In the genomic region with DNA sequence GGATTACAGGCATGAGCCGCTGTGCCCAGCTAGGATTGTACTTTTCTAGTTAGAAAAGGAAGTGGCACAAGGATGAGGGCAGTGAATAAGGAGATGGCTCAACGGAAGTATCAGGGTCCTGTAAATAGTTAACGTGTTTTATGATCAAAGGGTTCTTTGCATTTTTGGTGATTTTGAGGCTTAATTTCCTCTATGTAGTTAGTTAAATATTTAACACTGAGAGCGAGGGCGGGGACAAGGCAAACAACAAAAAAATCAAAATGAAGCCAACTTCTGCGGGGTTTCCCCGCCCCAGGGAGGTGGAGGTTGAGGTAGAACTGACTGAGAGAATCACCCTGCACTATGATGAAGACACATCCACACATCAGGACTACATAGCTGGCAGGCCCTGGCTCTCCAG, we compare ENCODE assay signal across 7 cellular contexts. TPM values are rescaled to one million over a fixed set of nuclear protein-coding genes. Genes with fewer than 3 reads are reported as not detected.
DNase-seq lines count a peak whose midpoint lies in the region; ATAC-seq, FAIRE-seq and TF ChIP-seq lines count a peak whose summit lies in the region.
"Not testable (repeated sequence)": the region's sequence is repeated elsewhere in the genome, so short reads cannot be mapped to it uniquely, and the experiment has no call there.

No MANE protein-coding gene starts in this region.

- H3K9me3 Mint-ChIP-seq in T-helper 1 cell treated with Interleukin-12 subunit alpha and Interleukin-12 subunit beta and Interleukin-4 antibody, amounts not matched to agents 30 μg/mL and 1 μg/mL, for 36 hours: not testable (repeated sequence)

- H3K36me3 ChIP-seq in adipocyte (ENCODE audit: control insufficient read depth, insufficient read depth, low read length, severe bottlenecking) (peaks cover 15% of the 10 kb centered on the region), esophagus squamous epithelium (peaks cover 0 to 81% (median 0%) of the 10 kb centered on the region in 3 donors), lower lobe of right lung (peaks cover 25% of the 10 kb centered on the region)
- H3K36me3 ChIP-seq in keratinocyte (ENCODE audit: control insufficient read depth in 2 of 2, extremely low read depth in 1 of 2, insufficient read depth in 2 of 2, low read length in 2 of 2): not testable (repeated sequence)

- peak; percentile 42 to 61 for ATAC-seq in lower lobe of right lung
- ATAC-seq in sciatic nerve: not testable (repeated sequence)

- dilution Hi-C loops in keratinocyte (cut with MboI; ENCODE audit: extremely low pct_ligation_motif_present, low sequenced_read_pairs): not testable (repeated sequence)

- not testable (repeated sequence) for H2AFZ ChIP-seq in keratinocyte (ENCODE audit: control insufficient read depth, low read length)

- not testable (repeated sequence) for H3K27me3 Mint-ChIP-seq in T-helper 1 cell treated with Interleukin-12 subunit alpha and Interleukin-12 subunit beta and Interleukin-4 antibody, amounts not matched to agents 30 μg/mL and 1 μg/mL, for 36 hours (ENCODE audit: low read depth)

- 78 to 79% methylated on average over 6 to 7 of the region's 7 CpGs for WGBS in esophagus squamous epithelium, 2 donors

- H3K4me3 Mint-ChIP-seq in T-helper 1 cell treated with Interleukin-12 subunit alpha and Interleukin-12 subunit beta and Interleukin-4 antibody, amounts not matched to agents 30 μg/mL and 1 μg/mL, for 36 hours: not testable (repeated sequence)

- not testable (repeated sequence) for H3K4me3 ChIP-seq in adipocyte (ENCODE audit: low read length); esophagus squamous epithelium; keratinocyte (ENCODE audit: control insufficient read depth in 2 of 3, extremely low read depth in 1 of 3, insufficient read depth in 2 of 3, low read depth in 1 of 3, low read length in 3 of 3); lower lobe of right lung

- not testable (repeated sequence) for H3K4me2 ChIP-seq in keratinocyte (ENCODE audit: control insufficient read depth, extremely low read depth, insufficient read depth, low read depth, low read length)

- H3K9ac ChIP-seq in adipocyte (ENCODE audit: low read length): peak overlapping the region; percentile 63
- not testable (repeated sequence) for H3K9ac ChIP-seq in keratinocyte (ENCODE audit: control insufficient read depth, extremely low read depth, insufficient read depth, low read length)

- not testable (repeated sequence) for H3K9me3 ChIP-seq in adipocyte (ENCODE audit: control insufficient read depth, low read length); esophagus squamous epithelium; keratinocyte (ENCODE audit: control insufficient read depth, low read depth, low read length); lower lobe of right lung

- in situ Hi-C loops in Caki2 (cut with HindIII; ENCODE audit: low pct_unique_long_range_greater_than_20kb, low sequenced_read_pairs): not testable (repeated sequence)

- H3K27ac ChIP-seq in esophagus squamous epithelium (peak overlapping the region in 3 of 4 donors; percentile 51 to 77 (median 70)), keratinocyte (ENCODE audit: control insufficient read depth, insufficient read depth, low read length) (peak overlapping the region; percentile 81), lower lobe of right lung (peak overlapping the region; percentile 78)

- not testable (repeated sequence) for H3K27me3 ChIP-seq in adipocyte (replicated peaks; ENCODE audit: control insufficient read depth, insufficient read depth, low read length); esophagus squamous epithelium; keratinocyte (ENCODE audit: control insufficient read depth, extremely low read depth, insufficient read depth, low read length); lower lobe of right lung (ENCODE audit: low read depth)

- intact Hi-C loops in esophagus squamous epithelium (cut with DNase I); lower lobe of right lung (cut with DNase I); sciatic nerve (cut with DNase I): not testable (repeated sequence)

- not testable (repeated sequence) for TF ChIP-seq CTCF in esophagus squamous epithelium (IDR thresholded peaks at IDR 0.05); keratinocyte (optimal IDR thresholded peaks at IDR 0.05 in 1 of 3, IDR thresholded peaks at IDR 0.05 in 1 of 3, conservative IDR thresholded peaks at IDR 0.05 in 1 of 3; ENCODE audit: extremely low read depth in 1 of 3, insufficient read depth in 2 of 3, low read length in 3 of 3); lower lobe of right lung (IDR thresholded peaks at IDR 0.05)

- peak; percentile 5 for FAIRE-seq in keratinocyte (lab: Jason Lieb, UNC)

- DNase-seq in Caki2 (ENCODE audit: low read depth) (peak; percentile 74), sciatic nerve (ENCODE audit: low spot score) (peak; percentile 45)
- DNase-seq in adipocyte (ENCODE audit: low read depth); esophagus squamous epithelium (lab: John Stamatoyannopoulos, UW); keratinocyte (ENCODE audit: low read depth, low spot score); lower lobe of right lung: not testable (repeated sequence)

- H3K4me1 ChIP-seq in adipocyte (ENCODE audit: control insufficient read depth, insufficient read depth, low read length) (peaks cover 17% of the 10 kb centered on the region), esophagus squamous epithelium (peaks cover 0 to 31% (median 8%) of the 10 kb centered on the region in 3 donors), keratinocyte (ENCODE audit: control insufficient read depth, extremely low read depth, insufficient read depth, low read length) (peaks cover 33% of the 10 kb centered on the region), lower lobe of right lung (peaks cover 29% of the 10 kb centered on the region)

- peaks cover 24% of the 10 kb centered on the region for H3K36me3 Mint-ChIP-seq in T-helper 1 cell treated with Interleukin-12 subunit alpha and Interleukin-12 subunit beta and Interleukin-4 antibody, amounts not matched to agents 30 μg/mL and 1 μg/mL, for 36 hours (ENCODE audit: low read depth)

- not testable (repeated sequence) for H4K20me1 ChIP-seq in keratinocyte (ENCODE audit: control insufficient read depth, extremely low read depth, insufficient read depth, low read length)

- H3K4me1 Mint-ChIP-seq in T-helper 1 cell treated with Interleukin-12 subunit alpha and Interleukin-12 subunit beta and Interleukin-4 antibody, amounts not matched to agents 30 μg/mL and 1 μg/mL, for 36 hours (ENCODE audit: low read depth): peaks cover 20% of the 10 kb centered on the region

- not testable (repeated sequence) for H3K9me1 ChIP-seq in keratinocyte (ENCODE audit: control insufficient read depth, extremely low read depth, insufficient read depth, low read length)

- not testable (repeated sequence) for H3K79me2 ChIP-seq in keratinocyte (ENCODE audit: control insufficient read depth, insufficient read depth, low read length)

- peak overlapping the region; percentile 38 for H3K27ac Mint-ChIP-seq in T-helper 1 cell treated with Interleukin-12 subunit alpha and Interleukin-12 subunit beta and Interleukin-4 antibody, amounts not matched to agents 30 μg/mL and 1 μg/mL, for 36 hours

- not testable (repeated sequence) for TF ChIP-seq POLR2A in esophagus squamous epithelium (IDR thresholded peaks at IDR 0.05)

RNA-seq across cellular contexts. Expression of gene ARHGAP27, which starts 15.4 kb away (rescaled TPM):
- 15.8 and 25.4 TPM in 2 replicates for total RNA-seq in Caki2 (2014; rRNA removed; shearing (Covaris generic); ENCODE audit: low replicate concordance)
- total RNA-seq in esophagus squamous epithelium (100 to 1,000 TPM in 2 of 4 donors, 10 to 100 TPM in 2; 37.7 to 146 (median 103) TPM), lower lobe of right lung (71.0 TPM), sciatic nerve (30.6 TPM)
- 13.2 to 37.4 TPM (median 14.4 TPM) in 3 replicates for polyA plus RNA-seq in keratinocyte
- polyA plus RNA-seq in keratinocyte (2011; ENCODE audit: low read depth): 13.8 TPM
- 9.9 and 18.5 TPM in 2 replicates for polyA plus RNA-seq in keratinocyte (2011; cell fraction: cytosol; rRNA removed)
- polyA plus RNA-seq in keratinocyte (2011; cell fraction: nucleus; rRNA removed): 70.1 and 88.7 TPM in 2 replicates
- polyA plus RNA-seq in keratinocyte (2012; ENCODE audit: low replicate concordance): 16.6 and 34.7 TPM in 2 replicates
- polyA minus RNA-seq in keratinocyte: 16.5 to 25.6 TPM (median 18.3 TPM) in 3 replicates
- 21.3 TPM for polyA minus RNA-seq in keratinocyte (2011; cell fraction: cytosol; rRNA and poly(A)+ RNA removed)
- 47.1 and 62.7 TPM in 2 replicates for polyA minus RNA-seq in keratinocyte (2011; cell fraction: nucleus; rRNA and poly(A)+ RNA removed)

RNA-seq across cellular contexts. Expression of gene PLEKHM1, which starts 42.5 kb away (rescaled TPM):
- total RNA-seq in Caki2 (2014; rRNA removed; shearing (Covaris generic); ENCODE audit: low replicate concordance): 10.8 and 32.0 TPM in 2 replicates
- total RNA-seq in esophagus squamous epithelium (100 to 1,000 TPM in 1 of 4 donors, 10 to 100 TPM in 3; 47.7 to 105 (median 81.1) TPM), lower lobe of right lung (69.6 TPM), sciatic nerve (56.6 TPM)
- polyA plus RNA-seq in keratinocyte: 30.1 to 69.1 TPM (median 33.0 TPM) in 3 replicates
- polyA plus RNA-seq in keratinocyte (2011; ENCODE audit: low read depth): 44.7 TPM
- polyA plus RNA-seq in keratinocyte (2011; cell fraction: cytosol; rRNA removed): 27.7 and 39.6 TPM in 2 replicates
- 92.2 and 104 TPM in 2 replicates for polyA plus RNA-seq in keratinocyte (2011; cell fraction: nucleus; rRNA removed)
- polyA plus RNA-seq in keratinocyte (2012; ENCODE audit: low replicate concordance): 41.2 and 60.6 TPM in 2 replicates
- polyA minus RNA-seq in keratinocyte: 137 to 318 TPM (median 188 TPM) in 3 replicates
- 136 TPM for polyA minus RNA-seq in keratinocyte (2011; cell fraction: cytosol; rRNA and poly(A)+ RNA removed)
- polyA minus RNA-seq in keratinocyte (2011; cell fraction: nucleus; rRNA and poly(A)+ RNA removed): 92.9 and 125 TPM in 2 replicates
